In genomic region chr4:68390205-68390604, GRCh38 we compare ENCODE assay signal across 2 cellular contexts.
TF ChIP-seq lines count a peak whose summit lies in the region.

No MANE protein-coding gene starts in this region.

TF ChIP-seq in A549, 52 proteins besides CTCF, POLR2A, EP300 and RAD21:
- TF ChIP-seq FOSL2 (IDR thresholded peaks at IDR 0.05) (no peak), FOSL2 (CRISPR knock-in tag; IDR thresholded peaks at IDR 0.05) (peak; percentile 30; the same call in 1 of the 2 replicates), POLR2AphosphoS2 (conservative IDR thresholded peaks at IDR 0.05; ENCODE audit: low read length) (no peak), RCOR1 (IDR thresholded peaks at IDR 0.05; ENCODE audit: low read depth, low read length) (no peak), CBX8 (IDR thresholded peaks at IDR 0.05) (no peak)

TF ChIP-seq in IMR-90, 13 proteins besides CTCF, POLR2A, EP300 and RAD21:
- TF ChIP-seq FOS (IDR thresholded peaks at IDR 0.05; ENCODE audit: low read depth, low read length) (peak; percentile 23; the same call in 1 of the 2 replicates), NFE2L2 (IDR thresholded peaks at IDR 0.05; ENCODE audit: low read depth, low read length) (no peak)
